In the genomic region with DNA sequence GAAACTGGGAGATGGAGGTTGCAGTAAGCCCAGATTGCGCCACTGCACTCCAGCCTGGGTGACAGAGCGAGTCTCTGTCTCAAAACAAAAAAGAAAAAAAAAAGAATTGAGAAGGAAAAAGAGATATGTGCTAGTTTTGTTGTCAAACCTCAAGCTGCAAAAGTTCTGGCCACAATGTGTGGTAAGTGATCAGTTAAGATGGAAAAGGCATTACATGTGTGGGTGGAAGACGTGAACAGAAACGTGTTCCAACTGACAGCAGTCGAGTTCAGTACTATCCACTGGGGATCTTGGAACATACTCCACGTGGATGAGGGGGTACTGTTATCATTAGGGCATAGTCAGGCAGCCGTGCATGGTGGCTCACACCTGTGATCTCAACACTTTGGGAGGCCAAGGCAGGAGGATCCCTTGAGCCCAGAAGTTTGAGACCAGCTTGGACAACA, we compare ENCODE assay signal across 14 cellular contexts. TPM values are rescaled to one million over a fixed set of nuclear protein-coding genes. Genes with fewer than 3 reads are reported as not detected.
DNase-seq lines count a peak whose midpoint lies in the region; ATAC-seq and TF ChIP-seq lines count a peak whose summit lies in the region.
"Had no signal": no experiment of that assay in that cellular context is flagged by ENCODE, and none has a peak within 500 bp of the region (broad histone marks: within the 10 kb centered on the region; RNA-seq: fewer than 3 reads in every experiment).

No MANE protein-coding gene starts in this region.

- H3K36me3 ChIP-seq in thymus (ENCODE audit: control insufficient read depth, insufficient read depth): peaks cover 4% of the 10 kb centered on the region
- H3K36me3 ChIP-seq: cardiac muscle cell had no signal

- no peak overlapping the region for H3K14ac ChIP-seq in H9 (ENCODE audit: insufficient read depth, low read length)

- H4K8ac ChIP-seq in H9 (replicated peaks; ENCODE audit: insufficient read length, low read depth, low read length): no peak overlapping the region

- CTCF ChIA-PET in activated CD4-positive, alpha-beta T cell treated with anti-CD3 and anti-CD28 coated beads, Interleukin-2, amount 10 ng/mL, durations not matched to agents 7 days and 5 days (lab: Charles Lee): interaction anchor here (0.6 to 5.5 kb wide), 6 partner anchors 9 to 413 kb away, joined by 3 to 70 read pairs (median 5); a partner anchor contains a TSS

- H3K4ac ChIP-seq in H9 (ENCODE audit: low read depth, low read length): no peak overlapping the region

- H3K9me3 Mint-ChIP-seq in activated CD4-positive, alpha-beta T cell treated with anti-CD3 and anti-CD28 coated beads, Interleukin-2, amount 10 ng/mL, durations not matched to agents 7 days and 5 days: peaks cover 21% of the 10 kb centered on the region
- H3K9me3 Mint-ChIP-seq in dendritic cell treated with granulocyte-macrophage colony-stimulating factor and Interleukin-4, amounts not matched to agents 40 ng/mL and 50 ng/mL, for 4 days: peaks cover 7% of the 10 kb centered on the region
- H3K9me3 Mint-ChIP-seq in H9: peaks cover 10 to 16% of the 10 kb centered on the region in 2 experiments; a peak in 4 of 5 replicates

- H3K18ac ChIP-seq in H9 (ENCODE audit: insufficient read length, low read depth, low read length): no peak overlapping the region

- DNase-seq in stimulated activated CD4-positive, alpha-beta T cell treated with anti-CD3 and anti-CD28 coated beads, Interleukin-4, amount 100 ng/mL, for 24 hours: peak; percentile 43
- no peak for DNase-seq in stimulated activated CD4-positive, alpha-beta T cell treated with anti-CD3 and anti-CD28 coated beads, Interleukin-4, amount 100 ng/mL, for 1 hour
- DNase-seq in activated CD4-positive, alpha-beta T cell treated with anti-CD3 and anti-CD28 coated beads, Interleukin-2, amount 10 ng/mL, durations not matched to agents 7 days and 5 days: peak; percentile 50
- no peak for DNase-seq in H9
- DNase-seq: KG1, NCI-H1694, NCI-H524 treated with DMSO at 0.1 percent for 48 hours, T1000 had no signal

- no peak for ATAC-seq in GM19463 (IDR thresholded peaks at IDR 0.05; ENCODE audit: unreplicated experiment)
- ATAC-seq in GM21737 (IDR thresholded peaks at IDR 0.05; ENCODE audit: unreplicated experiment): no peak

- no peaks in the 10 kb centered on the region for H3K79me1 ChIP-seq in H9 (ENCODE audit: insufficient read depth, low read depth, low read length, poor library complexity, severe bottlenecking)

- no peak for TF ChIP-seq CTCF in H9 (conservative IDR thresholded peaks at IDR 0.05)

- intact Hi-C loops in dendritic cell treated with granulocyte-macrophage colony-stimulating factor and Interleukin-4, amounts not matched to agents 40 ng/mL and 50 ng/mL, for 4 days (cut with micrococcal nuclease): no loop called here

- H2AK5ac ChIP-seq in H9 (ENCODE audit: insufficient read length, low read length): no peak overlapping the region

- H3K56ac ChIP-seq in H9 (ENCODE audit: insufficient read length, low read depth, low read length): no peak overlapping the region

- no peak overlapping the region for H4K5ac ChIP-seq in H9 (ENCODE audit: insufficient read length, low read depth, low read length)

- no peak overlapping the region for H4K91ac ChIP-seq in H9 (ENCODE audit: insufficient read length, low read depth, low read length)

- H3K4me3 ChIP-seq in thymus (ENCODE audit: low read length): no peak overlapping the region
- H3K4me3 ChIP-seq: cardiac muscle cell had no signal

- POLR2A ChIA-PET in activated CD4-positive, alpha-beta T cell treated with anti-CD3 and anti-CD28 coated beads, Interleukin-2, amount 10 ng/mL, durations not matched to agents 7 days and 5 days (lab: Charles Lee): interaction anchor here (0.6 to 4.3 kb wide), 2 partner anchors 16 to 113 kb away, joined by 6 to 66 read pairs; a partner anchor contains a TSS

- no peaks in the 10 kb centered on the region for H3K23me2 ChIP-seq in H9 (ENCODE audit: insufficient read length, low read depth, low read length, poor library complexity, severe bottlenecking)

- H2BK20ac ChIP-seq in H9 (ENCODE audit: low read depth, low read length, poor library complexity, severe bottlenecking): no peak overlapping the region

- H3K4me1 Mint-ChIP-seq in activated CD4-positive, alpha-beta T cell treated with anti-CD3 and anti-CD28 coated beads, Interleukin-2, amount 10 ng/mL, durations not matched to agents 7 days and 5 days: peaks cover 95% of the 10 kb centered on the region
- peaks cover 86% of the 10 kb centered on the region for H3K4me1 Mint-ChIP-seq in dendritic cell treated with granulocyte-macrophage colony-stimulating factor and Interleukin-4, amounts not matched to agents 40 ng/mL and 50 ng/mL, for 4 days (ENCODE audit: low read depth)
- H3K4me1 Mint-ChIP-seq in H9: peaks cover 19 to 22% of the 10 kb centered on the region in 2 experiments

- no peaks in the 10 kb centered on the region for H3K79me2 ChIP-seq in H9 (ENCODE audit: insufficient read depth, low read length)

- no peak overlapping the region for H2BK5ac ChIP-seq in H9 (ENCODE audit: insufficient read length, low read length)

- H3K27ac Mint-ChIP-seq in activated CD4-positive, alpha-beta T cell treated with anti-CD3 and anti-CD28 coated beads, Interleukin-2, amount 10 ng/mL, durations not matched to agents 7 days and 5 days: peak overlapping the region; percentile 99
- peak overlapping the region; percentile 39 for H3K27ac Mint-ChIP-seq in dendritic cell treated with granulocyte-macrophage colony-stimulating factor and Interleukin-4, amounts not matched to agents 40 ng/mL and 50 ng/mL, for 4 days
- no peak overlapping the region; a peak in 1 of 7 replicates for H3K27ac Mint-ChIP-seq in H9
- H3K27ac Mint-ChIP-seq: progenitor cell of endocrine pancreas had no signal

- no peak overlapping the region for H3K4me2 ChIP-seq in H9 (ENCODE audit: insufficient read depth, insufficient read length, low read length)

- peaks cover 85% of the 10 kb centered on the region for H3K36me3 Mint-ChIP-seq in activated CD4-positive, alpha-beta T cell treated with anti-CD3 and anti-CD28 coated beads, Interleukin-2, amount 10 ng/mL, durations not matched to agents 7 days and 5 days (ENCODE audit: low read depth)
- peaks cover 80% of the 10 kb centered on the region for H3K36me3 Mint-ChIP-seq in dendritic cell treated with granulocyte-macrophage colony-stimulating factor and Interleukin-4, amounts not matched to agents 40 ng/mL and 50 ng/mL, for 4 days (ENCODE audit: low read depth)
- peaks cover 12 to 19% (median 14%) of the 10 kb centered on the region in 3 experiments for H3K36me3 Mint-ChIP-seq in H9 (ENCODE audit: insufficient read depth in 1 of 3, low read depth in 3 of 3)

- H3K9ac ChIP-seq in H9 (ENCODE audit: extremely low read depth, insufficient read length, low read length): no peak overlapping the region

- no peaks in the 10 kb centered on the region for H4K20me1 ChIP-seq in H9 (ENCODE audit: control insufficient read depth, insufficient read depth, insufficient read length)

- H2AFZ ChIP-seq in H9 (ENCODE audit: low read length): no peak overlapping the region

- H2BK12ac ChIP-seq in H9 (ENCODE audit: insufficient read length, low read depth, low read length): no peak overlapping the region

- no peaks in the 10 kb centered on the region for H3K9me3 ChIP-seq in thymus (ENCODE audit: control insufficient read depth)
- H3K9me3 ChIP-seq in H9 (ENCODE audit: control insufficient read depth, low read depth, low read length): no peaks in the 10 kb centered on the region

- peaks cover 31% of the 10 kb centered on the region for H3K4me1 ChIP-seq in thymus (ENCODE audit: control insufficient read depth, insufficient read depth, low read length)
- peaks cover 4% of the 10 kb centered on the region for H3K4me1 ChIP-seq in H9 (ENCODE audit: insufficient read depth, low read length)

- H2BK120ac ChIP-seq in H9 (ENCODE audit: low read depth, low read length, poor library complexity, severe bottlenecking): no peak overlapping the region

- H3K27me3 ChIP-seq in thymus (ENCODE audit: control insufficient read depth, insufficient read depth): no peaks in the 10 kb centered on the region
- H3K27me3 ChIP-seq in H9 (ENCODE audit: insufficient read depth, low read length): no peaks in the 10 kb centered on the region
- H3K27me3 ChIP-seq: cardiac muscle cell had no signal

- H2BK15ac ChIP-seq in H9 (ENCODE audit: low read depth, low read length): no peak overlapping the region

- no peaks in the 10 kb centered on the region for H3K27me3 Mint-ChIP-seq in activated CD4-positive, alpha-beta T cell treated with anti-CD3 and anti-CD28 coated beads, Interleukin-2, amount 10 ng/mL, durations not matched to agents 7 days and 5 days
- no peaks in the 10 kb centered on the region for H3K27me3 Mint-ChIP-seq in dendritic cell treated with granulocyte-macrophage colony-stimulating factor and Interleukin-4, amounts not matched to agents 40 ng/mL and 50 ng/mL, for 4 days
- peaks cover 5% of the 10 kb centered on the region for H3K27me3 Mint-ChIP-seq in H9 (ENCODE audit: low read depth)
- H3K27me3 Mint-ChIP-seq: progenitor cell of endocrine pancreas had no signal

- H3K4me3 Mint-ChIP-seq in activated CD4-positive, alpha-beta T cell treated with anti-CD3 and anti-CD28 coated beads, Interleukin-2, amount 10 ng/mL, durations not matched to agents 7 days and 5 days: peak overlapping the region; percentile 53
- H3K4me3 Mint-ChIP-seq in dendritic cell treated with granulocyte-macrophage colony-stimulating factor and Interleukin-4, amounts not matched to agents 40 ng/mL and 50 ng/mL, for 4 days: no peak overlapping the region
- no peak overlapping the region for H3K4me3 Mint-ChIP-seq in H9

- H3K27ac ChIP-seq in thymus (ENCODE audit: low read depth) (peak overlapping the region; percentile 11), H9 (ENCODE audit: insufficient read length, low read depth, low read length) (no peak overlapping the region)
- H3K27ac ChIP-seq: cardiac muscle cell had no signal

- 77% methylated on average over 7 of the region's 7 CpGs for WGBS in thymus
- WGBS in H9 (ENCODE audit: extremely low coverage, insufficient read length, low lambda C conversion rate): no CpG with 5 or more reads among the region's 7 CpGs

- no peak overlapping the region for H3T11ph ChIP-seq in H9 (ENCODE audit: low read length)

- no peak overlapping the region for H3K23ac ChIP-seq in H9 (ENCODE audit: insufficient read length, low read depth, low read length)

RNA-seq across cellular contexts. Expression of a gene that starts 17.3 kb away (rescaled TPM):
- 10 to 100 TPM; 32.7 to 33.0 TPM for total RNA-seq in activated CD4-positive, alpha-beta T cell treated with anti-CD3 and anti-CD28 coated beads, Interleukin-2, amount 10 ng/mL, durations not matched to agents 7 days and 5 days
- polyA plus RNA-seq in thymus: 3.6 TPM
- total RNA-seq in H9 (2021): 0.07 and 0.33 TPM in 2 replicates

Comparison
In these comparisons a context has a peak if more than half of its experiments do, and no peak if none do; other contexts are left out.
1. DNase-seq: peak in stimulated activated CD4-positive, alpha-beta T cell treated with anti-CD3 and anti-CD28 coated beads, Interleukin-4, amount 100 ng/mL, for 24 hours (single experiment) and activated CD4-positive, alpha-beta T cell treated with anti-CD3 and anti-CD28 coated beads, Interleukin-2, amount 10 ng/mL, durations not matched to agents 7 days and 5 days (single experiment); none in stimulated activated CD4-positive, alpha-beta T cell treated with anti-CD3 and anti-CD28 coated beads, Interleukin-4, amount 100 ng/mL, for 1 hour (single experiment) and H9 (single experiment).
2. H3K27ac Mint-ChIP-seq: peak in activated CD4-positive, alpha-beta T cell treated with anti-CD3 and anti-CD28 coated beads, Interleukin-2, amount 10 ng/mL, durations not matched to agents 7 days and 5 days (single experiment) and dendritic cell treated with granulocyte-macrophage colony-stimulating factor and Interleukin-4, amounts not matched to agents 40 ng/mL and 50 ng/mL, for 4 days (single experiment); none in H9 (0 of 3).
3. RNA of a gene that starts 17.3 kb away (total RNA-seq): 32.7 to 33.0 TPM in activated CD4-positive, alpha-beta T cell treated with anti-CD3 and anti-CD28 coated beads, Interleukin-2, amount 10 ng/mL, durations not matched to agents 7 days and 5 days; 0.07 to 0.33 TPM in H9; every median in the first group is over 10 times any median in the second.